ENCODE assay signal across 1 cellular context in genomic region chr17:49968380-49969133, GRCh38.
TF ChIP-seq lines count a peak whose summit lies in the region.

No MANE protein-coding gene starts in this region.

TF ChIP-seq in HepG2, 621 proteins besides CTCF, POLR2A, EP300 and RAD21 (continued from another document and continues in another):
- TF ChIP-seq ZHX2 (IDR thresholded peaks at IDR 0.05; ENCODE audit: low read depth) (no peak), ZHX2 (CRISPR knock-in tag; IDR thresholded peaks at IDR 0.05; ENCODE audit: borderline replicate concordance) (no peak), AHDC1 (CRISPR knock-in tag; IDR thresholded peaks at IDR 0.05; ENCODE audit: borderline replicate concordance) (0 out of 2 replicates have a peak, but pooled peaks have one; percentile 35), NR2F2 (IDR thresholded peaks at IDR 0.05; ENCODE audit: borderline replicate concordance, low read depth) (no peak; the same call in 1 of the 2 replicates), MIXL1 (CRISPR knock-in tag; IDR thresholded peaks at IDR 0.05) (no peak), HDAC2 (CRISPR knock-in tag; IDR thresholded peaks at IDR 0.05) (0 out of 2 replicates have a peak, but pooled peaks have one; percentile 36), ZBTB49 (CRISPR knock-in tag; IDR thresholded peaks at IDR 0.05; ENCODE audit: borderline replicate concordance) (no peak), BORCS8-MEF2B (CRISPR knock-in tag; IDR thresholded peaks at IDR 0.05) (0 out of 2 replicates have a peak, but pooled peaks have one; percentile 42), ZZZ3 (CRISPR knock-in tag; IDR thresholded peaks at IDR 0.05; ENCODE audit: borderline replicate concordance) (no peak), XBP1 (CRISPR knock-in tag; IDR thresholded peaks at IDR 0.05) (no peak), ZFP82 (CRISPR knock-in tag; IDR thresholded peaks at IDR 0.05; ENCODE audit: borderline replicate concordance) (no peak), ZNF772 (CRISPR knock-in tag; IDR thresholded peaks at IDR 0.05) (no peak), ZNF329 (CRISPR knock-in tag; IDR thresholded peaks at IDR 0.05; ENCODE audit: low read depth) (no peak), RXRA (CRISPR knock-in tag; IDR thresholded peaks at IDR 0.05) (no peak), HNF4A (CRISPR knock-in tag; IDR thresholded peaks at IDR 0.05) (no peak), ZSCAN9 (CRISPR knock-in tag; IDR thresholded peaks at IDR 0.05; ENCODE audit: borderline replicate concordance) (no peak), ZNF44 (CRISPR knock-in tag; IDR thresholded peaks at IDR 0.05) (no peak), ZNF10 (CRISPR knock-in tag; IDR thresholded peaks at IDR 0.05; ENCODE audit: borderline replicate concordance, low read depth) (no peak), ZNF350 (CRISPR knock-in tag; IDR thresholded peaks at IDR 0.05; ENCODE audit: borderline replicate concordance, low read depth) (peak; percentile 46), ZNF205 (CRISPR knock-in tag; IDR thresholded peaks at IDR 0.05) (no peak; the same call in 1 of the 2 replicates), PRPF4 (IDR thresholded peaks at IDR 0.05; ENCODE audit: low read depth, low read length, poor library complexity, severe bottlenecking) (no peak), ZNF687 (CRISPR knock-in tag; IDR thresholded peaks at IDR 0.05) (peak; percentile 80), ZNF225 (CRISPR knock-in tag; IDR thresholded peaks at IDR 0.05) (no peak), ZNF17 (CRISPR knock-in tag; IDR thresholded peaks at IDR 0.05) (no peak), GMEB2 (CRISPR knock-in tag; IDR thresholded peaks at IDR 0.05; ENCODE audit: low read depth) (no peak), ZBTB44 (CRISPR knock-in tag; IDR thresholded peaks at IDR 0.05) (no peak), SIX1 (CRISPR knock-in tag; IDR thresholded peaks at IDR 0.05; ENCODE audit: borderline replicate concordance) (no peak), ZNF263 (CRISPR knock-in tag; IDR thresholded peaks at IDR 0.05) (no peak; the same call in 1 of the 2 replicates), ZNF549 (CRISPR knock-in tag; IDR thresholded peaks at IDR 0.05) (no peak), ZBTB14 (CRISPR knock-in tag; IDR thresholded peaks at IDR 0.05) (no peak), KDM2A (CRISPR knock-in tag; IDR thresholded peaks at IDR 0.05; ENCODE audit: borderline replicate concordance, low read depth) (peak; percentile 46; the same call in 1 of the 2 replicates), PLRG1 (conservative IDR thresholded peaks at IDR 0.05) (no peak), SP2 (CRISPR knock-in tag; IDR thresholded peaks at IDR 0.05) (no peak), PAF1 (CRISPR knock-in tag; IDR thresholded peaks at IDR 0.05) (no peak), BHLHE40 (IDR thresholded peaks at IDR 0.05; ENCODE audit: low read length) (peak; percentile 84), PREB (CRISPR knock-in tag; IDR thresholded peaks at IDR 0.05) (no peak)
